In the genomic region with DNA sequence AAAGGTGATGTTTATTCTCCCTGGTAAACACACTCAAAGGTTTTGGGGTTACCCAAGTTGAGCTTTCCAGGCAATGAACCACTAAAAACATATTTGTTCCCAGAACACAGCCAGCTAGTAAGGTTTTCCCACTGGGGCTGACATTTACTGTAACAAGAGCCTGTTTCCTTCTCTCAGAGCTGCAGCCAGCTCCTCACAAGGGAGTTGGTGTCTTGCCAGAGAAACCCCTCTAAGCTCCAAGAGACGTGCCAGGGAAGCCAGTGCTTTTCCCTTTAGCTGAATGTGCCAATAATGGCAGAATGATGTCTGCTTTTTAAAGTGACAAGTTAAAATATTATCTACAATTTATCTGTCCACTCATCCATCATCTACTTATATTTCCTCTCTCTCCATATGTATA, we compare ENCODE assay signal across 31 cellular contexts.
"Had no signal": no experiment of that assay in that cellular context is flagged by ENCODE, and none has a peak within 500 bp of the region (broad histone marks: within the 10 kb centered on the region; RNA-seq: fewer than 3 reads in every experiment).

No MANE protein-coding gene starts in this region.

- H3K27me3 ChIP-seq: ascending aorta, breast epithelium, cardiac muscle cell, esophagus muscularis mucosa, foreskin keratinocyte, gastrocnemius medialis had no signal

- FAIRE-seq: colon had no signal

- H3K9me3 ChIP-seq: ascending aorta, esophagus muscularis mucosa, gastrocnemius medialis had no signal

- ATAC-seq: activated naive CD4-positive, alpha-beta T cell treated with anti-CD3 and anti-CD28 coated beads, Interleukin-2, amount 50 U/mL, for 72 hours; activated T-cell treated with anti-CD3 and anti-CD28 coated beads, Interleukin-2, amount 50 U/mL, for 72 hours; effector memory CD8-positive, alpha-beta T cell; foreskin keratinocyte; gastrocnemius medialis; WTC11 had no signal

- H3K4me1 ChIP-seq: ascending aorta, breast epithelium, esophagus muscularis mucosa, foreskin keratinocyte, gastrocnemius medialis had no signal

- DNase-seq: activated CD4-positive, alpha-beta memory T cell treated with anti-CD3 and anti-CD28 coated beads, Interleukin-2, amount 10 ng/mL, durations not matched to agents 7 days and 5 days; activated CD4-positive, alpha-beta T cell treated with anti-CD3 and anti-CD28 coated beads for 1 hour; activated CD4-positive, alpha-beta T cell treated with anti-CD3 and anti-CD28 coated beads for 4 hours; activated CD4-positive, alpha-beta T cell treated with anti-CD3 and anti-CD28 coated beads, Interleukin-2, amount 10 ng/mL, durations not matched to agents 7 days and 5 days; activated CD4-positive, alpha-beta T cell treated with anti-CD3 and anti-CD28 coated beads, Interleukin-2, amount 50 U/mL, for 4 hours; activated CD8-positive, alpha-beta memory T cell treated with anti-CD3 and anti-CD28 coated beads, Interleukin-2, amount 50 U/mL, for 48 hours; activated gamma-delta T cell; activated naive CD4-positive, alpha-beta T cell; activated naive CD4-positive, alpha-beta T cell treated with anti-CD3 and anti-CD28 coated beads, Interleukin-2, amount 10 ng/mL, durations not matched to agents 7 days and 5 days; activated naive CD8-positive, alpha-beta T cell treated with anti-CD3 and anti-CD28 coated beads, Interleukin-2, amount 10 ng/mL, durations not matched to agents 7 days and 5 days; activated T-cell treated with anti-CD3 and anti-CD28 coated beads for 4 hours; activated T-cell treated with anti-CD3 and anti-CD28 coated beads, Interleukin-2, amount 50 U/mL, for 24 hours; activated T-cell treated with anti-CD3 and anti-CD28 coated beads, Interleukin-2, amount 50 U/mL, for 72 hours; central memory CD4-positive, alpha-beta T cell; cortex of kidney; dermis blood vessel endothelial cell; effector CD4-positive, alpha-beta T cell; effector memory CD8-positive, alpha-beta T cell; erythroblast; foreskin keratinocyte; gastrocnemius medialis; glutamatergic neuron; T-helper 2 cell had no signal

- H3K4me3 ChIP-seq: ascending aorta, breast epithelium, cardiac muscle cell, esophagus muscularis mucosa, gastrocnemius medialis had no signal

- H3K27ac ChIP-seq: ascending aorta, breast epithelium, cardiac muscle cell, esophagus muscularis mucosa, foreskin keratinocyte, gastrocnemius medialis, VCaP had no signal

- H3K36me3 ChIP-seq: ascending aorta, breast epithelium, cardiac muscle cell, esophagus muscularis mucosa, gastrocnemius medialis had no signal
